8 cellular contexts compared by ENCODE assay signal in genomic region chr16:8673611-8674412, GRCh38. TPM values are rescaled to one million over a fixed set of nuclear protein-coding genes. Genes with fewer than 3 reads are reported as not detected.
DNase-seq lines count a peak whose midpoint lies in the region; ATAC-seq and TF ChIP-seq lines count a peak whose summit lies in the region.

No MANE protein-coding gene starts in this region.

- H2BK15ac ChIP-seq in mesenchymal stem cell (ENCODE audit: low read depth, poor library complexity, severe bottlenecking): peak overlapping the region; percentile 37

- H2BK120ac ChIP-seq in mesenchymal stem cell (ENCODE audit: low read depth, low read length): no peak overlapping the region

- H3K9me3 Mint-ChIP-seq in CD14-positive monocyte: no peaks in the 10 kb centered on the region
- H3K9me3 Mint-ChIP-seq in MCF 10A (ENCODE audit: unreplicated experiment): no peaks in the 10 kb centered on the region

- peak; percentile 39 for ATAC-seq in GM19397 (IDR thresholded peaks at IDR 0.05; ENCODE audit: unreplicated experiment)
- ATAC-seq in HG03442 (IDR thresholded peaks at IDR 0.05; ENCODE audit: unreplicated experiment): peak; percentile 33

- H3K14ac ChIP-seq in mesenchymal stem cell (ENCODE audit: low read length in 2 of 2): no peak overlapping the region

- intact Hi-C loops in CD14-positive monocyte (cut with micrococcal nuclease) (loop anchor here (2.0 to 10.0 kb wide), 5 partner anchors 42 to 191 kb away; partner anchors contain the start of genes CARHSP1 (in 1 of the 2), PMM2 (in 1 of the 2) and TMEM186 (in 1 of the 2)), MCF 10A (cut with micrococcal nuclease) (no loop called here), uterus (cut with DNase I; ENCODE audit: low total_unique reads) (no loop called here)

- H3K4me3 ChIP-seq in mesenchymal stem cell (ENCODE audit: insufficient read depth in 1 of 2, low read depth in 1 of 2, low read length in 2 of 2): peak overlapping the region; percentile 59 to 80
- H3K4me3 ChIP-seq in uterus: peak overlapping the region; percentile 52 to 68

- H3K36me3 Mint-ChIP-seq in CD14-positive monocyte (peaks cover 25 to 43% of the 10 kb centered on the region in 2 donors), MCF 10A (ENCODE audit: insufficient read depth, unreplicated experiment) (peaks cover 6% of the 10 kb centered on the region)

- peaks cover 4 to 8% (median 5%) of the 10 kb centered on the region in 3 donors for H3K27me3 Mint-ChIP-seq in CD14-positive monocyte (ENCODE audit: low read depth in 3 of 3)
- no peaks in the 10 kb centered on the region for H3K27me3 Mint-ChIP-seq in MCF 10A (ENCODE audit: insufficient read depth, unreplicated experiment)

- no peak overlapping the region for H3K4ac ChIP-seq in mesenchymal stem cell (ENCODE audit: low read depth in 1 of 2, low read length in 2 of 2)

- H3K4me1 ChIP-seq in mesenchymal stem cell (ENCODE audit: control insufficient read depth, insufficient read depth, low read depth, low read length) (peaks cover 13% of the 10 kb centered on the region), uterus (no peaks in the 10 kb centered on the region)

- TF ChIP-seq CTCF in CD14-positive monocyte (IDR thresholded peaks at IDR 0.05) (no peak), MCF 10A (IDR thresholded peaks at IDR 0.05; ENCODE audit: unreplicated experiment) (no peak), uterus (IDR thresholded peaks at IDR 0.05) (no peak)

- no peak overlapping the region for H4K91ac ChIP-seq in mesenchymal stem cell (ENCODE audit: low read length)

- 15% methylated on average over 22 of the region's 24 CpGs for WGBS in mesenchymal stem cell

- H3K27ac ChIP-seq in mesenchymal stem cell (ENCODE audit: low read length, poor library complexity, severe bottlenecking) (no peak overlapping the region), uterus (peak overlapping the region in 1 of 2 donors; percentile 58)

- no peak for DNase-seq in CD14-positive monocyte (ENCODE audit: low spot score)
- DNase-seq in MCF 10A (ENCODE audit: unreplicated experiment): peak; percentile 11
- no peak for DNase-seq in mesenchymal stem cell
- DNase-seq in uterus: no peak
- DNase-seq in NOMO-1 treated with DMSO at 0.1 percent for 48 hours (lab: John Stamatoyannopoulos, UW; ENCODE audit: unreplicated experiment): no peak
- DNase-seq in activated CD4-positive, alpha-beta T cell treated with anti-CD3 and anti-CD28 coated beads, Interleukin-2, amount 50 U/mL, for 48 hours: no peak

- no peak for TF ChIP-seq POLR2A in uterus (IDR thresholded peaks at IDR 0.05)

- H3K27me3 ChIP-seq in mesenchymal stem cell (ENCODE audit: control insufficient read depth in 1 of 2, insufficient read depth in 1 of 2, low read length in 2 of 2): peaks cover 5 to 35% of the 10 kb centered on the region in 2 experiments
- H3K27me3 ChIP-seq in uterus: no peaks in the 10 kb centered on the region

- H3K18ac ChIP-seq in mesenchymal stem cell (ENCODE audit: low read depth in 1 of 2, low read length in 2 of 2): no peak overlapping the region

- POLR2A ChIA-PET in MCF 10A (lab: Yijun Ruan, JAX): no interaction called here

- H3K4me2 ChIP-seq in mesenchymal stem cell (ENCODE audit: low read length, poor library complexity, severe bottlenecking): peak overlapping the region; percentile 98

- H3K36me3 ChIP-seq in mesenchymal stem cell (ENCODE audit: control insufficient read depth in 1 of 2, insufficient read depth in 2 of 2, low read depth in 1 of 2, low read length in 2 of 2): no peaks in the 10 kb centered on the region
- H3K36me3 ChIP-seq in uterus: no peaks in the 10 kb centered on the region

- H3K9me3 ChIP-seq in mesenchymal stem cell (ENCODE audit: control insufficient read depth, low read length) (no peaks in the 10 kb centered on the region), uterus (no peaks in the 10 kb centered on the region)

- H4K8ac ChIP-seq in mesenchymal stem cell (ENCODE audit: low read length): peak overlapping the region; percentile 8

- peak overlapping the region; percentile 77 to 90 for H3K4me3 Mint-ChIP-seq in CD14-positive monocyte
- H3K4me3 Mint-ChIP-seq in MCF 10A (ENCODE audit: unreplicated experiment): peak overlapping the region; percentile 77

- H3K27ac Mint-ChIP-seq in CD14-positive monocyte (peak overlapping the region in 1 of 7 donors; percentile 12), MCF 10A (ENCODE audit: low read depth, unreplicated experiment) (no peak overlapping the region)

- H3K4me1 Mint-ChIP-seq in CD14-positive monocyte (peaks cover 13% of the 10 kb centered on the region), MCF 10A (ENCODE audit: insufficient read depth, unreplicated experiment) (peaks cover 22% of the 10 kb centered on the region)

- no peak overlapping the region for H3K23ac ChIP-seq in mesenchymal stem cell (ENCODE audit: low read length in 2 of 2)

- no TSS peak for BruUV-seq in MCF 10A (replicated peaks; lab: Mats Ljungman, UMichigan)

- CTCF ChIA-PET in MCF 10A (lab: Yijun Ruan, JAX): interaction anchor here (0.5 to 22.4 kb wide), 9 partner anchors 14 to 274 kb away, joined by 3 to 303 read pairs (median 3); no protein-coding TSS in a partner anchor

- peak overlapping the region; percentile 65 for H3K9ac ChIP-seq in mesenchymal stem cell (ENCODE audit: low read length)

- H3K79me1 ChIP-seq in mesenchymal stem cell (replicated peaks; ENCODE audit: low read length, poor library complexity, severe bottlenecking): peaks cover 4% of the 10 kb centered on the region

- H2AK5ac ChIP-seq in mesenchymal stem cell (ENCODE audit: low read length, severe bottlenecking): no peak overlapping the region

- H2BK12ac ChIP-seq in mesenchymal stem cell (ENCODE audit: low read length in 2 of 2): no peak overlapping the region

- H2AFZ ChIP-seq in mesenchymal stem cell (ENCODE audit: low read depth, low read length): peak overlapping the region; percentile 54

- H2BK5ac ChIP-seq in mesenchymal stem cell (ENCODE audit: low read depth, low read length, poor library complexity, severe bottlenecking): no peak overlapping the region

RNA-seq across cellular contexts. Expression of gene ABAT, which starts 0.6 kb away (rescaled TPM):
- 1 to 10 TPM; 4.9 to 8.7 TPM for polyA plus RNA-seq in CD14-positive monocyte
- 2.4 and 3.0 TPM in 2 replicates for total RNA-seq in MCF 10A (2022)
- 2.0 TPM for polyA plus RNA-seq in mesenchymal stem cell (2013, experiment 1 of 2)
- polyA plus RNA-seq in mesenchymal stem cell (2013, experiment 2 of 2): 2.1 TPM
- 10 to 100 TPM in 1 of 4 donors, 1 to 10 TPM in 3; 1.0 to 11.0 (median 6.7) TPM for total RNA-seq in uterus

RNA-seq across cellular contexts. Expression of gene METTL22, which starts 52.3 kb away (rescaled TPM):
- polyA plus RNA-seq in CD14-positive monocyte: 10 to 100 TPM; 36.0 to 44.0 TPM
- total RNA-seq in MCF 10A (2022) (36.7 and 47.2 TPM in 2 replicates), uterus (10 to 100 TPM; 20.2 to 70.3 (median 45.4) TPM)
- 31.8 TPM for polyA plus RNA-seq in mesenchymal stem cell (2013, experiment 1 of 2)
- polyA plus RNA-seq in mesenchymal stem cell (2013, experiment 2 of 2): 31.8 TPM

Comparison
In these comparisons a context has a peak if more than half of its experiments do, and no peak if none do; other contexts are left out.
1. intact Hi-C loops: an anchor here in CD14-positive monocyte (2.0 to 10.0 kb wide); none called in MCF 10A and uterus.